Comparison of ENCODE assay signal across 35 cellular contexts in genomic region chr6:38045701-38046305, GRCh38.
"Had no signal": no experiment of that assay in that cellular context is flagged by ENCODE, and none has a peak within 500 bp of the region (broad histone marks: within the 10 kb centered on the region; RNA-seq: fewer than 3 reads in every experiment).

No MANE protein-coding gene starts in this region.

- H3K36me3 ChIP-seq: MG63 had no signal

- H3K4me2 ChIP-seq: KMS-11 had no signal

- H3K4me3 ChIP-seq: MG63 had no signal

- DNase-seq: Karpas-422, Kasumi-1, MG63, MM.1S, MV-4-11, NCI-H1048, NCI-H1092, NCI-H1092 treated with DMSO at 0.1 percent for 48 hours, NCI-H1105, NCI-H1105 treated with DMSO at 0.1 percent for 48 hours, NCI-H1417, NCI-H1417 treated with DMSO at 0.1 percent for 48 hours, NCI-H1436, NCI-H1436 treated with DMSO at 0.1 percent for 48 hours, NCI-H146, NCI-H1694, NCI-H1694 treated with DMSO at 0.1 percent for 48 hours, NCI-H187, NCI-H187 treated with DMSO at 0.1 percent for 48 hours, NCI-H1930, NCI-H2029, NCI-H2029 treated with DMSO at 0.1 percent for 48 hours, NCI-H2081, NCI-H2081 treated with DMSO at 0.1 percent for 48 hours, NCI-H2107, NCI-H2171, NCI-H2171 treated with DMSO at 0.1 percent for 48 hours, NCI-H2227 treated with DMSO at 0.1 percent for 48 hours, NCI-H226, NCI-H345, NCI-H446, NCI-H446 treated with DMSO at 0.1 percent for 48 hours, NCI-H510A, NCI-H510A treated with DMSO at 0.1 percent for 48 hours had no signal

- H3K9me3 ChIP-seq: MG63 had no signal

- H3K9ac ChIP-seq: KMS-11 had no signal

- H3K27ac ChIP-seq: KMS-11 had no signal

- H3K27me3 ChIP-seq: MG63 had no signal
